2 cellular contexts compared by ENCODE assay signal in genomic region chr1:226320930-226321329, GRCh38.
A peak's percentile ranks its signal among the peaks of the same experiment; 100 is the strongest.
TF ChIP-seq lines count a peak whose summit lies in the region.

No MANE protein-coding gene starts in this region.

TF ChIP-seq in A549, 52 proteins besides CTCF, POLR2A, EP300 and RAD21 (continued from another document):
- TF ChIP-seq HMGXB4 (CRISPR knock-in tag; IDR thresholded peaks at IDR 0.05; ENCODE audit: borderline replicate concordance) (no peak), FOSL2 (IDR thresholded peaks at IDR 0.05) (no peak), FOSL2 (CRISPR knock-in tag; IDR thresholded peaks at IDR 0.05) (no peak), NPAS2 (CRISPR knock-in tag; IDR thresholded peaks at IDR 0.05; ENCODE audit: borderline replicate concordance) (no peak)

TF ChIP-seq in K562, 482 proteins besides CTCF, POLR2A, EP300 and RAD21 (continued from another document and continues in another):
- TF ChIP-seq L3MBTL2 (IDR thresholded peaks at IDR 0.05) (no peak), TSHZ1 (CRISPR knock-in tag; IDR thresholded peaks at IDR 0.05) (no peak), ZNF785 (CRISPR knock-in tag; IDR thresholded peaks at IDR 0.05) (no peak), FUS (optimal IDR thresholded peaks at IDR 0.05; ENCODE audit: low read depth, low read length) (no peak), TAF1 (IDR thresholded peaks at IDR 0.05; ENCODE audit: control insufficient read depth, extremely low read depth, insufficient read depth, low read length, severe bottlenecking) (no peak), ZNF586 (CRISPR knock-in tag; conservative IDR thresholded peaks at IDR 0.05) (no peak), E2F1 (CRISPR knock-in tag; IDR thresholded peaks at IDR 0.05) (no peak), RBM39 (optimal IDR thresholded peaks at IDR 0.05; ENCODE audit: low read depth, low read length) (no peak), ZNF134 (CRISPR knock-in tag; conservative IDR thresholded peaks at IDR 0.05) (no peak), FOS (IDR thresholded peaks at IDR 0.05; ENCODE audit: extremely low read depth, insufficient read length) (peak; percentile 66), ZBTB17 (CRISPR knock-in tag; IDR thresholded peaks at IDR 0.05) (no peak), OTX1 (CRISPR knock-in tag; IDR thresholded peaks at IDR 0.05) (no peak), PHF20 (IDR thresholded peaks at IDR 0.05; ENCODE audit: partially characterized antibody) (no peak), SREBF1 (IDR thresholded peaks at IDR 0.05; ENCODE audit: borderline replicate concordance, low read depth, low read length) (no peak), PTRF (tag; IDR thresholded peaks at IDR 0.05) (no peak), GTF2A2 (tag; IDR thresholded peaks at IDR 0.05) (no peak), XRCC3 (IDR thresholded peaks at IDR 0.05) (no peak), ZNF589 (CRISPR knock-in tag; IDR thresholded peaks at IDR 0.05; ENCODE audit: low read depth) (no peak), SIN3B (IDR thresholded peaks at IDR 0.05; ENCODE audit: low read depth) (no peak), SRSF3 (IDR thresholded peaks at IDR 0.05; ENCODE audit: insufficient read depth, low read length) (no peak), POLR2G (IDR thresholded peaks at IDR 0.05; ENCODE audit: low read depth, low read length) (no peak), SMARCE1 (IDR thresholded peaks at IDR 0.05) (no peak), ZSCAN32 (CRISPR knock-in tag; IDR thresholded peaks at IDR 0.05) (no peak), KHSRP (IDR thresholded peaks at IDR 0.05) (no peak), KLF16 (IDR thresholded peaks at IDR 0.05) (no peak), PHTF2 (CRISPR knock-in tag; IDR thresholded peaks at IDR 0.05) (no peak), RBM25 (IDR thresholded peaks at IDR 0.05; ENCODE audit: low read depth, low read length, severe bottlenecking) (peak; percentile 53), ZSCAN29 (IDR thresholded peaks at IDR 0.05) (no peak), CBX3 (IDR thresholded peaks at IDR 0.05; ENCODE audit: borderline replicate concordance in 1 of 2, low read length in 2 of 2) (0 out of 3 replicates have a peak, but pooled peaks of 1 of the 2 experiments have one; percentile 20), ZNF175 (CRISPR knock-in tag; IDR thresholded peaks at IDR 0.05; ENCODE audit: low read depth) (no peak), PURB (CRISPR knock-in tag; IDR thresholded peaks at IDR 0.05; ENCODE audit: low read depth) (no peak), KDM2B (CRISPR knock-in tag; IDR thresholded peaks at IDR 0.05) (no peak), MCM2 (IDR thresholded peaks at IDR 0.05; ENCODE audit: low read depth) (no peak), WHSC1 (IDR thresholded peaks at IDR 0.05; ENCODE audit: low read length) (no peak), NFYB (IDR thresholded peaks at IDR 0.05; ENCODE audit: extremely low read depth, insufficient read length) (peak; percentile 95), USF1 (CRISPR knock-in tag; IDR thresholded peaks at IDR 0.05) (no peak), CHD7 (IDR thresholded peaks at IDR 0.05; ENCODE audit: low read depth, low read length) (no peak)
- TF ChIP-seq, protein P1, sequence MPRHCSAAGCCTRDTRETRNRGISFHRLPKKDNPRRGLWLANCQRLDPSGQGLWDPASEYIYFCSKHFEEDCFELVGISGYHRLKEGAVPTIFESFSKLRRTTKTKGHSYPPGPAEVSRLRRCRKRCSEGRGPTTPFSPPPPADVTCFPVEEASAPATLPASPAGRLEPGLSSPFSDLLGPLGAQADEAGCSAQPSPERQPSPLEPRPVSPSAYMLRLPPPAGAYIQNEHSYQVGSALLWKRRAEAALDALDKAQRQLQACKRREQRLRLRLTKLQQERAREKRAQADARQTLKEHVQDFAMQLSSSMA (CRISPR knock-in tag; IDR thresholded peaks at IDR 0.05) = no peak
- TF ChIP-seq, protein P2, sequence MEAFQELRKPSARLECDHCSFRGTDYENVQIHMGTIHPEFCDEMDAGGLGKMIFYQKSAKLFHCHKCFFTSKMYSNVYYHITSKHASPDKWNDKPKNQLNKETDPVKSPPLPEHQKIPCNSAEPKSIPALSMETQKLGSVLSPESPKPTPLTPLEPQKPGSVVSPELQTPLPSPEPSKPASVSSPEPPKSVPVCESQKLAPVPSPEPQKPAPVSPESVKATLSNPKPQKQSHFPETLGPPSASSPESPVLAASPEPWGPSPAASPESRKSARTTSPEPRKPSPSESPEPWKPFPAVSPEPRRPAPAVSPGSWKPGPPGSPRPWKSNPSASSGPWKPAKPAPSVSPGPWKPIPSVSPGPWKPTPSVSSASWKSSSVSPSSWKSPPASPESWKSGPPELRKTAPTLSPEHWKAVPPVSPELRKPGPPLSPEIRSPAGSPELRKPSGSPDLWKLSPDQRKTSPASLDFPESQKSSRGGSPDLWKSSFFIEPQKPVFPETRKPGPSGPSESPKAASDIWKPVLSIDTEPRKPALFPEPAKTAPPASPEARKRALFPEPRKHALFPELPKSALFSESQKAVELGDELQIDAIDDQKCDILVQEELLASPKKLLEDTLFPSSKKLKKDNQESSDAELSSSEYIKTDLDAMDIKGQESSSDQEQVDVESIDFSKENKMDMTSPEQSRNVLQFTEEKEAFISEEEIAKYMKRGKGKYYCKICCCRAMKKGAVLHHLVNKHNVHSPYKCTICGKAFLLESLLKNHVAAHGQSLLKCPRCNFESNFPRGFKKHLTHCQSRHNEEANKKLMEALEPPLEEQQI (IDR thresholded peaks at IDR 0.05) = peak; percentile 48; the same call in 1 of the 2 replicates
- TF ChIP-seq, protein P3, sequence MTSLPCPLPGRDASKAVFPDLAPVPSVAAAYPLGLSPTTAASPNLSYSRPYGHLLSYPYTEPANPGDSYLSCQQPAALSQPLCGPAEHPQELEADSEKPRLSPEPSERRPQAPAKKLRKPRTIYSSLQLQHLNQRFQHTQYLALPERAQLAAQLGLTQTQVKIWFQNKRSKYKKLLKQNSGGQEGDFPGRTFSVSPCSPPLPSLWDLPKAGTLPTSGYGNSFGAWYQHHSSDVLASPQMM (CRISPR knock-in tag; IDR thresholded peaks at IDR 0.05) = no peak
- TF ChIP-seq, protein P4, sequence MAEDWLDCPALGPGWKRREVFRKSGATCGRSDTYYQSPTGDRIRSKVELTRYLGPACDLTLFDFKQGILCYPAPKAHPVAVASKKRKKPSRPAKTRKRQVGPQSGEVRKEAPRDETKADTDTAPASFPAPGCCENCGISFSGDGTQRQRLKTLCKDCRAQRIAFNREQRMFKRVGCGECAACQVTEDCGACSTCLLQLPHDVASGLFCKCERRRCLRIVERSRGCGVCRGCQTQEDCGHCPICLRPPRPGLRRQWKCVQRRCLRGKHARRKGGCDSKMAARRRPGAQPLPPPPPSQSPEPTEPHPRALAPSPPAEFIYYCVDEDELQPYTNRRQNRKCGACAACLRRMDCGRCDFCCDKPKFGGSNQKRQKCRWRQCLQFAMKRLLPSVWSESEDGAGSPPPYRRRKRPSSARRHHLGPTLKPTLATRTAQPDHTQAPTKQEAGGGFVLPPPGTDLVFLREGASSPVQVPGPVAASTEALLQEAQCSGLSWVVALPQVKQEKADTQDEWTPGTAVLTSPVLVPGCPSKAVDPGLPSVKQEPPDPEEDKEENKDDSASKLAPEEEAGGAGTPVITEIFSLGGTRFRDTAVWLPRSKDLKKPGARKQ (CRISPR knock-in tag; IDR thresholded peaks at IDR 0.05) = no peak
